18 cellular contexts compared by ENCODE assay signal in the genomic region with DNA sequence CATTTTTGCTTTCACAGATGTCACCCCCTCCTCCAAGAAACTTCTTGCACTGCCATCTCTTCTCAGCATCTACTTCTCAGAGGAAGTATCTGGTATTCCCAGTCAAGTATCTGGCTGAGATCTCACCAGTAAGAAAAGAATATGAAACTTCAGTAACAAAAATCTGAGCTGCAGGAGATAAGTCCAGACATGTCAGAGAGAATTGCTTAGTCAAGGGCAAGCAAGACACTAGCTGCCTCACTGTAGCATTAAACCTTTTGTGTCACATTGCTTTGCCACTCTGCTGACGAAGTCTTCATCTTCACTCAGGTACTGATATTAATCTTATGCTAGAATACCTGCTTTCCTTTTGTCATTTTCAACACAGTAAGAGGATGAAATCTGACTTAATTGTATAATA.
DNase-seq lines count a peak whose midpoint lies in the region; ATAC-seq, FAIRE-seq and TF ChIP-seq lines count a peak whose summit lies in the region.
"Had no signal": no experiment of that assay in that cellular context is flagged by ENCODE, and none has a peak within 500 bp of the region (broad histone marks: within the 10 kb centered on the region; RNA-seq: fewer than 3 reads in every experiment).

No MANE protein-coding gene starts in this region.

- no peaks in the 10 kb centered on the region for H3K79me2 ChIP-seq in trophoblast cell (ENCODE audit: control insufficient read depth, insufficient read depth, low read length, poor library complexity)

- no CpG with 5 or more reads among the region's 1 CpG for WGBS in trophoblast cell (ENCODE audit: extremely low coverage, insufficient coverage, insufficient read length)

- H4K8ac ChIP-seq in trophoblast cell (ENCODE audit: low read depth, low read length) = no peak overlapping the region

- no peak overlapping the region for H2AK5ac ChIP-seq in trophoblast cell (ENCODE audit: low read length)

- peaks cover 6% of the 10 kb centered on the region for H3K79me1 ChIP-seq in trophoblast cell (ENCODE audit: low read length)

- H3K27me3 ChIP-seq in trophoblast cell (ENCODE audit: insufficient read depth, low read length) = no peaks in the 10 kb centered on the region
- H3K27me3 ChIP-seq: tibial nerve had no signal

- peak; percentile 85 for ATAC-seq in esophagus mucosa
- ATAC-seq: activated CD8-positive, alpha-beta memory T cell treated with anti-CD3 and anti-CD28 coated beads, Interleukin-2, amount 10 ng/mL, durations not matched to agents 7 days and 5 days had no signal

- H3K9ac ChIP-seq in trophoblast cell (ENCODE audit: low read length) = no peak overlapping the region

- no peak overlapping the region for H3K14ac ChIP-seq in trophoblast cell (ENCODE audit: low read length)

- peak; percentile 96 for FAIRE-seq in GM19239 (lab: Jason Lieb, UNC)
- no peak for FAIRE-seq in H54 (lab: Jason Lieb, UNC)
- FAIRE-seq: colon had no signal

- H3K27ac ChIP-seq in trophoblast cell (ENCODE audit: low read depth, low read length) = no peak overlapping the region
- H3K27ac ChIP-seq: tibial nerve had no signal

- H3K18ac ChIP-seq in trophoblast cell (ENCODE audit: low read length) = no peak overlapping the region

- H2BK12ac ChIP-seq in trophoblast cell (ENCODE audit: low read length) = no peak overlapping the region

- H3K4ac ChIP-seq in trophoblast cell (ENCODE audit: low read depth, low read length) = no peak overlapping the region

- no peaks in the 10 kb centered on the region for H3K36me3 ChIP-seq in trophoblast cell (ENCODE audit: control insufficient read depth in 1 of 2, insufficient read depth in 2 of 2, low read length in 2 of 2)
- H3K36me3 ChIP-seq: tibial nerve had no signal

- H3K4me1 ChIP-seq in trophoblast cell (ENCODE audit: control insufficient read depth in 1 of 2, insufficient read depth in 2 of 2, low read length in 2 of 2) = no peaks in the 10 kb centered on the region

- DNase-seq in GM19239 (ENCODE audit: insufficient read length, low spot score) (no peak), OCI-M1 (lab: John Stamatoyannopoulos, UW) (peak; percentile 40), trophoblast cell (no peak), dedifferentiated amniotic fluid mesenchymal stem cell (ENCODE audit: extremely low spot score) (no peak), hypothalamus (lab: John Stamatoyannopoulos, UW) (no peak), NCI-H2196 treated with DMSO at 0.1 percent for 48 hours (lab: John Stamatoyannopoulos, UW; ENCODE audit: unreplicated experiment) (no peak), H54 (ENCODE audit: insufficient read length, low spot score) (no peak)
- DNase-seq: activated CD4-positive, alpha-beta T cell treated with anti-CD3 and anti-CD28 coated beads for 1 hour; activated CD8-positive, alpha-beta memory T cell treated with anti-CD3 and anti-CD28 coated beads, Interleukin-2, amount 10 ng/mL, durations not matched to agents 7 days and 5 days; activated gamma-delta T cell; CD4-positive, alpha-beta T cell; DMS53; NCI-H1930; NCI-H526 treated with DMSO at 0.1 percent for 48 hours; stimulated activated naive CD4-positive, alpha-beta T cell had no signal

- H3K9me3 ChIP-seq in trophoblast cell (ENCODE audit: insufficient read depth, low read depth, low read length) = no peaks in the 10 kb centered on the region
- H3K9me3 ChIP-seq: tibial nerve had no signal

- H3K4me2 ChIP-seq in trophoblast cell (ENCODE audit: low read length) = no peak overlapping the region

- H2AFZ ChIP-seq in trophoblast cell (ENCODE audit: insufficient read depth, low read length, poor library complexity) = no peak overlapping the region

- peak overlapping the region; percentile 24 for H2BK5ac ChIP-seq in trophoblast cell (ENCODE audit: low read depth, low read length, poor library complexity)

- TF ChIP-seq POLR2A in H54 (IDR thresholded peaks at IDR 0.05; ENCODE audit: low read depth, low read length) = no peak

- no peak overlapping the region for H3K23ac ChIP-seq in trophoblast cell (ENCODE audit: low read length)

- no peak overlapping the region for H4K12ac ChIP-seq in trophoblast cell (ENCODE audit: low read depth, low read length)

- no peak overlapping the region for H3K4me3 ChIP-seq in trophoblast cell (ENCODE audit: low read depth, low read length)
- H3K4me3 ChIP-seq: tibial nerve had no signal

- no peak overlapping the region for H2BK120ac ChIP-seq in trophoblast cell (ENCODE audit: insufficient read depth, low read length, poor library complexity)

- peak overlapping the region; percentile 60 for H4K91ac ChIP-seq in trophoblast cell (ENCODE audit: low read depth, low read length)
